ENCODE assay signal across 8 cellular contexts in genomic region chr4:143700420-143701352, GRCh38.
DNase-seq lines count a peak whose midpoint lies in the region; ATAC-seq, FAIRE-seq and TF ChIP-seq lines count a peak whose summit lies in the region.

FREM3 (minus strand) TSS chr4:143700675; CDS start chr4:143700675, 0 bp downstream.

- ATAC-seq in HG02870 (IDR thresholded peaks at IDR 0.05; ENCODE audit: unreplicated experiment) (no peak), HG02763 (IDR thresholded peaks at IDR 0.05; ENCODE audit: unreplicated experiment) (no peak)

- H3K27ac Mint-ChIP-seq in T-helper 1 cell treated with Interleukin-12 subunit alpha and Interleukin-12 subunit beta and Interleukin-4 antibody, amounts not matched to agents 30 μg/mL and 1 μg/mL, for 36 hours = no peak within 1 kb of the TSS
- no peak within 1 kb of the TSS for H3K27ac Mint-ChIP-seq in stimulated activated naive CD8-positive, alpha-beta T cell treated with anti-CD3 and anti-CD28 coated beads, Interleukin-15, Interleukin-2, amounts not matched to agents 100 ng/mL and 50 ng/mL, for 24 hours

- no peaks in the 10 kb centered on the region for H3K4me1 ChIP-seq in iPS-20b (ENCODE audit: insufficient read depth, low read length)

- no peak within 1 kb of the TSS for H3K9ac ChIP-seq in iPS-20b (ENCODE audit: low read depth, low read length)

- DNase-seq in T-helper 1 cell (no peak), D721Med (ENCODE audit: insufficient read length, low spot score) (no peak)
- DNase-seq in activated CD8-positive, alpha-beta memory T cell treated with anti-CD3 and anti-CD28 coated beads, Interleukin-2, amount 50 U/mL, for 48 hours = peak; percentile 56

- TF ChIP-seq CTCF in D721Med (IDR thresholded peaks at IDR 0.05; ENCODE audit: insufficient read depth, missing control alignments) = no peak

- no peak within 1 kb of the TSS for H3K27ac ChIP-seq in iPS-20b (ENCODE audit: low read length)

- H3K4me3 Mint-ChIP-seq in T-helper 1 cell treated with Interleukin-12 subunit alpha and Interleukin-12 subunit beta and Interleukin-4 antibody, amounts not matched to agents 30 μg/mL and 1 μg/mL, for 36 hours = peak within 1 kb of the TSS; percentile 53
- H3K4me3 Mint-ChIP-seq in stimulated activated naive CD8-positive, alpha-beta T cell treated with anti-CD3 and anti-CD28 coated beads, Interleukin-15, Interleukin-2, amounts not matched to agents 100 ng/mL and 50 ng/mL, for 24 hours = peak within 1 kb of the TSS; percentile 52

- peaks cover 73% of the 10 kb centered on the region for H3K27me3 ChIP-seq in iPS-20b (ENCODE audit: insufficient read depth, low read length)

- no peak for FAIRE-seq in D721Med (lab: Jason Lieb, UNC)

- peaks cover 45% of the 10 kb centered on the region for H3K27me3 Mint-ChIP-seq in T-helper 1 cell treated with Interleukin-12 subunit alpha and Interleukin-12 subunit beta and Interleukin-4 antibody, amounts not matched to agents 30 μg/mL and 1 μg/mL, for 36 hours (ENCODE audit: low read depth)
- peaks cover 53% of the 10 kb centered on the region for H3K27me3 Mint-ChIP-seq in stimulated activated naive CD8-positive, alpha-beta T cell treated with anti-CD3 and anti-CD28 coated beads, Interleukin-15, Interleukin-2, amounts not matched to agents 100 ng/mL and 50 ng/mL, for 24 hours

- H3K9me3 ChIP-seq in iPS-20b (ENCODE audit: insufficient read depth, low read depth, low read length) = no peaks in the 10 kb centered on the region

- no peaks in the 10 kb centered on the region for H3K36me3 Mint-ChIP-seq in T-helper 1 cell treated with Interleukin-12 subunit alpha and Interleukin-12 subunit beta and Interleukin-4 antibody, amounts not matched to agents 30 μg/mL and 1 μg/mL, for 36 hours (ENCODE audit: low read depth)
- no peaks in the 10 kb centered on the region for H3K36me3 Mint-ChIP-seq in stimulated activated naive CD8-positive, alpha-beta T cell treated with anti-CD3 and anti-CD28 coated beads, Interleukin-15, Interleukin-2, amounts not matched to agents 100 ng/mL and 50 ng/mL, for 24 hours (ENCODE audit: low read depth)

- peak within 1 kb of the TSS; percentile 67 for H3K4me3 ChIP-seq in iPS-20b (ENCODE audit: low read length)

- H3K36me3 ChIP-seq in iPS-20b (ENCODE audit: insufficient read depth, low read depth, low read length) = no peaks in the 10 kb centered on the region

- H3K9me3 Mint-ChIP-seq in T-helper 1 cell treated with Interleukin-12 subunit alpha and Interleukin-12 subunit beta and Interleukin-4 antibody, amounts not matched to agents 30 μg/mL and 1 μg/mL, for 36 hours = no peaks in the 10 kb centered on the region
- H3K9me3 Mint-ChIP-seq in stimulated activated naive CD8-positive, alpha-beta T cell treated with anti-CD3 and anti-CD28 coated beads, Interleukin-15, Interleukin-2, amounts not matched to agents 100 ng/mL and 50 ng/mL, for 24 hours = peaks cover 3% of the 10 kb centered on the region

- peaks cover 8% of the 10 kb centered on the region for H3K4me1 Mint-ChIP-seq in T-helper 1 cell treated with Interleukin-12 subunit alpha and Interleukin-12 subunit beta and Interleukin-4 antibody, amounts not matched to agents 30 μg/mL and 1 μg/mL, for 36 hours (ENCODE audit: low read depth)
- H3K4me1 Mint-ChIP-seq in stimulated activated naive CD8-positive, alpha-beta T cell treated with anti-CD3 and anti-CD28 coated beads, Interleukin-15, Interleukin-2, amounts not matched to agents 100 ng/mL and 50 ng/mL, for 24 hours (ENCODE audit: low read depth) = peaks cover 17% of the 10 kb centered on the region
